Comparison of ENCODE assay signal across 7 cellular contexts in the genomic region with DNA sequence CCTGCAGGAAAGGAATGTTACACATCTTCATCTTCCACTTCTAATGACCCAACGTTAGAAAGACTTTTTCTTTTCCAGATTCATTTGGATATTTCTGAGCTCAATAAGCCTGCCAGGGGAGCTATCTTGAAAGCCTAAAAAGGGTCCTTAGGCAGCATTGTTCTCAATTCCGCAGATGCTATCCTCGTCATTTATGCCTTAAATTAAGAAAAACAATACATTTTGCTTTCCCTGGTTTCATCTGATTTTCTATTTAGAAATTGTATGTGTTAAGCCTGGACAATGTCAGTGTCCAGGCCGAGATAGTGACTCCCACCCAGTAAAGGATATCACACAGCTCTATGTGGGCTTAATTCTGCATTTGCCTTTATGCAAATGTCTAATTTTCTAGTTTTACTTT.
"Had no signal": no experiment of that assay in that cellular context is flagged by ENCODE, and none has a peak within 500 bp of the region (broad histone marks: within the 10 kb centered on the region; RNA-seq: fewer than 3 reads in every experiment).

No MANE protein-coding gene starts in this region.

- H3K27me3 Mint-ChIP-seq: IgD-negative memory B cell had no signal

- H3K27ac Mint-ChIP-seq: HFFc6, IgD-negative memory B cell had no signal

- H3K4me3 Mint-ChIP-seq: HFFc6, IgD-negative memory B cell had no signal

- H3K4me1 Mint-ChIP-seq: IgD-negative memory B cell had no signal

- H2AFZ ChIP-seq: GM23248 had no signal

- H3K36me3 ChIP-seq: HAP-1 had no signal

- H3K9ac ChIP-seq: GM23248 had no signal

- H3K4me3 ChIP-seq: GM23248, HAP-1 had no signal

- H3K36me3 Mint-ChIP-seq: IgD-negative memory B cell had no signal

- DNase-seq: GM23248, GOT3, H7, HFFc6 had no signal

- H3K27ac ChIP-seq: GM23248, HL-60 had no signal
